ENCODE assay signal across 8 cellular contexts in genomic region chr13:44231786-44232516, GRCh38.
DNase-seq lines count a peak whose midpoint lies in the region; ATAC-seq and TF ChIP-seq lines count a peak whose summit lies in the region.

No MANE protein-coding gene starts in this region.

- no peaks in the 10 kb centered on the region for H3K36me3 ChIP-seq in mucosa of descending colon (ENCODE audit: low read depth)

- peak; percentile 77 for ATAC-seq in mucosa of descending colon
- ATAC-seq in GM21390 (IDR thresholded peaks at IDR 0.05; ENCODE audit: unreplicated experiment): no peak
- no peak for ATAC-seq in GM21528 (IDR thresholded peaks at IDR 0.05; ENCODE audit: low FRiP score, unreplicated experiment)
- no peak for ATAC-seq in HG03159 (IDR thresholded peaks at IDR 0.05; ENCODE audit: unreplicated experiment)

- no peaks in the 10 kb centered on the region for H3K9me3 ChIP-seq in mucosa of descending colon

- peaks cover 8% of the 10 kb centered on the region for H3K4me1 ChIP-seq in mucosa of descending colon (ENCODE audit: low read depth)

- TF ChIP-seq CTCF in AG09319 (IDR thresholded peaks at IDR 0.05; ENCODE audit: low read depth, low read length) (peak; percentile 8), choroid plexus epithelial cell (conservative IDR thresholded peaks at IDR 0.05; ENCODE audit: low read depth, low read length) (peak; percentile 33), mucosa of descending colon (IDR thresholded peaks at IDR 0.05) (no peak)

- H3K4me3 ChIP-seq in choroid plexus epithelial cell (ENCODE audit: low read depth, low read length): no peak overlapping the region
- no peak overlapping the region for H3K4me3 ChIP-seq in mucosa of descending colon

- intact Hi-C loops in mucosa of descending colon (cut with DNase I, micrococcal nuclease): no loop called here

- DNase-seq in AG09319 (ENCODE audit: extremely low read depth, low read depth) (peak; percentile 84), HuH-7.5 (ENCODE audit: low spot score) (peak; percentile 49), choroid plexus epithelial cell (ENCODE audit: low read depth) (peak; percentile 99), mucosa of descending colon (peak; percentile 60 to 67 (median 63)), NCI-H2227 treated with DMSO at 0.1 percent for 48 hours (lab: John Stamatoyannopoulos, UW) (no peak)
